1 cellular context compared by ENCODE assay signal in the genomic region with DNA sequence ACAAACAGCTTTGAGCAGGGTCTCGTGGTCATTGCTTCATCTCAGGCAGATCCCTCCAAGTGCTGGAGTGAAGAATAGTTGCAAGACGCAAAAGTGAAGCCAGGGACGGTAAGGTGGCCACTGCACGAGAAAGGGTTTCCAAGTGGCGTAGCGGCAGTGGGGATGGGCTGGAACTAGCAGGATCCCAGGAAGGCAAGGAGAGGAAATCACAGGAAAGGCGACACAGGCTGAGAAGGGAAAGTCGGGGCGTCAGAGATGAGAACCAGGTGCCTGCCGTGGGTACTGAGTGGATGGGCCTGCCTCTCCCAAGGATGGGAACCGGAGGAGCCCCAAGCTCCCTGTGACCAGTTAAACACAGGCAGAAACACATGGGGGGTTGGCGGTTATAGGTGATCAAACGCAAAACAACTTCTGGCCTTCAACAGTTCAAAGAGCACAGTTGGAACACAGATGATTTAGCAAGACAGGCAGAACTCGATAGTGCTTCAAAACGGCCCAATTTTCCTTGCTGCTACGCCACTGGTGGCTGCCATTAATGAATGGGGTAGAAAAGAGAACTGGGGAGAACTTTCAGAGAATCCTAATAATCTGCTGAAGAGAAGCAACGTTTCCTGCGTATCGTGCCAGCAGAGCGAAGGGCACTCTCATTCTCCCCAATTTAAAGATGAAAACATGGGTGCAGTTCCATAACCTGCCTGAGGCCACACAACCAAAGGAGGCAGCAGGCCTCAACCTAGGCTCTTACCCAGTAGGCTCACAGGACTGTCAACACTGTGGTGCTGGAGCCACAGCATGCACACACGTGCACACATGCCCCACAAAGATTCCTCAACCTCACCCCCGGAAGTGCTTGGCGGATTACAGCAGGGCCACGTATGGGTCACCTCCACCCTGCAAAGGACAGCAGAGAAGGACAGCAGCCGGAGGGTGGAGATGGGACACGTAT.
TF ChIP-seq lines count a peak whose summit lies in the region.

No MANE protein-coding gene starts in this region.

TF ChIP-seq in HepG2, 621 proteins besides CTCF, POLR2A, EP300 and RAD21 (continued from another document and continues in another):
- TF ChIP-seq ZNF329 (CRISPR knock-in tag; IDR thresholded peaks at IDR 0.05; ENCODE audit: low read depth) (no peak), KLF11 (CRISPR knock-in tag; IDR thresholded peaks at IDR 0.05) (no peak), TOE1 (CRISPR knock-in tag; IDR thresholded peaks at IDR 0.05) (no peak), FOXO1 (CRISPR knock-in tag; IDR thresholded peaks at IDR 0.05) (peak; percentile 16; the same call in 1 of the 2 replicates), PRPF4 (IDR thresholded peaks at IDR 0.05; ENCODE audit: low read depth, low read length, poor library complexity, severe bottlenecking) (no peak), BRCA1 (CRISPR knock-in tag; IDR thresholded peaks at IDR 0.05) (no peak), U2AF2 (IDR thresholded peaks at IDR 0.05; ENCODE audit: low read depth, low read length) (no peak), RFXAP (CRISPR knock-in tag; IDR thresholded peaks at IDR 0.05; ENCODE audit: borderline replicate concordance) (no peak), ZNF205 (CRISPR knock-in tag; IDR thresholded peaks at IDR 0.05) (no peak), NCOA5 (CRISPR knock-in tag; IDR thresholded peaks at IDR 0.05) (no peak), MYNN (CRISPR knock-in tag; IDR thresholded peaks at IDR 0.05; ENCODE audit: low read depth) (no peak), GFI1 (CRISPR knock-in tag; IDR thresholded peaks at IDR 0.05; ENCODE audit: borderline replicate concordance) (no peak), ZNF672 (CRISPR knock-in tag; IDR thresholded peaks at IDR 0.05) (no peak), KLF9 (CRISPR knock-in tag; IDR thresholded peaks at IDR 0.05; ENCODE audit: low read depth) (no peak), PTBP1 (IDR thresholded peaks at IDR 0.05; ENCODE audit: low read depth, low read length, poor library complexity, severe bottlenecking) (no peak), ZFX (CRISPR knock-in tag; IDR thresholded peaks at IDR 0.05; ENCODE audit: low read depth) (peak; percentile 57), NFKBIZ (CRISPR knock-in tag; IDR thresholded peaks at IDR 0.05) (no peak), KLF15 (CRISPR knock-in tag; IDR thresholded peaks at IDR 0.05; ENCODE audit: borderline replicate concordance) (no peak), ZNF720 (CRISPR knock-in tag; IDR thresholded peaks at IDR 0.05) (no peak), BORCS8-MEF2B (CRISPR knock-in tag; IDR thresholded peaks at IDR 0.05) (no peak), POLR2AphosphoS2 (IDR thresholded peaks at IDR 0.05; ENCODE audit: low read depth, low read length) (no peak), POLR2G (IDR thresholded peaks at IDR 0.05; ENCODE audit: low read depth, low read length) (no peak), SALL2 (CRISPR knock-in tag; IDR thresholded peaks at IDR 0.05) (no peak), EHMT2 (IDR thresholded peaks at IDR 0.05; ENCODE audit: borderline replicate concordance, low read depth, low read length) (no peak), SAP130 (CRISPR knock-in tag; IDR thresholded peaks at IDR 0.05; ENCODE audit: low read depth) (peak; percentile 19; the same call in 1 of the 2 replicates), SMARCE1 (IDR thresholded peaks at IDR 0.05; ENCODE audit: borderline replicate concordance) (no peak), ZNF253 (CRISPR knock-in tag; IDR thresholded peaks at IDR 0.05; ENCODE audit: borderline replicate concordance) (no peak), ZNF101 (CRISPR knock-in tag; IDR thresholded peaks at IDR 0.05; ENCODE audit: borderline replicate concordance, low read depth) (no peak), MBD4 (IDR thresholded peaks at IDR 0.05; ENCODE audit: borderline replicate concordance, low read length) (no peak), ZNF773 (CRISPR knock-in tag; IDR thresholded peaks at IDR 0.05; ENCODE audit: borderline replicate concordance) (no peak), ZNF766 (CRISPR knock-in tag; IDR thresholded peaks at IDR 0.05; ENCODE audit: borderline replicate concordance) (no peak), ZBTB42 (CRISPR knock-in tag; IDR thresholded peaks at IDR 0.05) (no peak), RBFOX2 (IDR thresholded peaks at IDR 0.05; ENCODE audit: low read depth, low read length) (no peak), ASH2L (IDR thresholded peaks at IDR 0.05; ENCODE audit: insufficient read length, low read depth, low read length) (peak; percentile 51), GTF3A (CRISPR knock-in tag; conservative IDR thresholded peaks at IDR 0.05) (no peak)
- TF ChIP-seq, protein P1, sequence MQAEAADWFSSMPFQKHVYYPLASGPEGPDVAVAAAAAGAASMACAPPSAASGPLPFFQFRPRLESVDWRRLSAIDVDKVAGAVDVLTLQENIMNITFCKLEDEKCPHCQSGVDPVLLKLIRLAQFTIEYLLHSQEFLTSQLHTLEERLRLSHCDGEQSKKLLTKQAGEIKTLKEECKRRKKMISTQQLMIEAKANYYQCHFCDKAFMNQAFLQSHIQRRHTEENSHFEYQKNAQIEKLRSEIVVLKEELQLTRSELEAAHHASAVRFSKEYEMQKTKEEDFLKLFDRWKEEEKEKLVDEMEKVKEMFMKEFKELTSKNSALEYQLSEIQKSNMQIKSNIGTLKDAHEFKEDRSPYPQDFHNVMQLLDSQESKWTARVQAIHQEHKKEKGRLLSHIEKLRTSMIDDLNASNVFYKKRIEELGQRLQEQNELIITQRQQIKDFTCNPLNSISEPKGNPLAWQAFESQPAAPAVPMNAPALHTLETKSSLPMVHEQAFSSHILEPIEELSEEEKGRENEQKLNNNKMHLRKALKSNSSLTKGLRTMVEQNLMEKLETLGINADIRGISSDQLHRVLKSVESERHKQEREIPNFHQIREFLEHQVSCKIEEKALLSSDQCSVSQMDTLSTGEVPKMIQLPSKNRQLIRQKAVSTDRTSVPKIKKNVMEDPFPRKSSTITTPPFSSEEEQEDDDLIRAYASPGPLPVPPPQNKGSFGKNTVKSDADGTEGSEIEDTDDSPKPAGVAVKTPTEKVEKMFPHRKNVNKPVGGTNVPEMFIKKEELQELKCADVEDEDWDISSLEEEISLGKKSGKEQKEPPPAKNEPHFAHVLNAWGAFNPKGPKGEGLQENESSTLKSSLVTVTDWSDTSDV (CRISPR knock-in tag; IDR thresholded peaks at IDR 0.05), result no peak
- TF ChIP-seq, protein P2, sequence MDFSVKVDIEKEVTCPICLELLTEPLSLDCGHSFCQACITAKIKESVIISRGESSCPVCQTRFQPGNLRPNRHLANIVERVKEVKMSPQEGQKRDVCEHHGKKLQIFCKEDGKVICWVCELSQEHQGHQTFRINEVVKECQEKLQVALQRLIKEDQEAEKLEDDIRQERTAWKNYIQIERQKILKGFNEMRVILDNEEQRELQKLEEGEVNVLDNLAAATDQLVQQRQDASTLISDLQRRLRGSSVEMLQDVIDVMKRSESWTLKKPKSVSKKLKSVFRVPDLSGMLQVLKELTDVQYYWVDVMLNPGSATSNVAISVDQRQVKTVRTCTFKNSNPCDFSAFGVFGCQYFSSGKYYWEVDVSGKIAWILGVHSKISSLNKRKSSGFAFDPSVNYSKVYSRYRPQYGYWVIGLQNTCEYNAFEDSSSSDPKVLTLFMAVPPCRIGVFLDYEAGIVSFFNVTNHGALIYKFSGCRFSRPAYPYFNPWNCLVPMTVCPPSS (IDR thresholded peaks at IDR 0.05), result no peak
- TF ChIP-seq, protein P3, sequence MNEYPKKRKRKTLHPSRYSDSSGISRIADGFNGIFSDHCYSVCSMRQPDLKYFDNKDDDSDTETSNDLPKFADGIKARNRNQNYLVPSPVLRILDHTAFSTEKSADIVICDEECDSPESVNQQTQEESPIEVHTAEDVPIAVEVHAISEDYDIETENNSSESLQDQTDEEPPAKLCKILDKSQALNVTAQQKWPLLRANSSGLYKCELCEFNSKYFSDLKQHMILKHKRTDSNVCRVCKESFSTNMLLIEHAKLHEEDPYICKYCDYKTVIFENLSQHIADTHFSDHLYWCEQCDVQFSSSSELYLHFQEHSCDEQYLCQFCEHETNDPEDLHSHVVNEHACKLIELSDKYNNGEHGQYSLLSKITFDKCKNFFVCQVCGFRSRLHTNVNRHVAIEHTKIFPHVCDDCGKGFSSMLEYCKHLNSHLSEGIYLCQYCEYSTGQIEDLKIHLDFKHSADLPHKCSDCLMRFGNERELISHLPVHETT (CRISPR knock-in tag; conservative IDR thresholded peaks at IDR 0.05), result no peak
- TF ChIP-seq, protein P4, sequence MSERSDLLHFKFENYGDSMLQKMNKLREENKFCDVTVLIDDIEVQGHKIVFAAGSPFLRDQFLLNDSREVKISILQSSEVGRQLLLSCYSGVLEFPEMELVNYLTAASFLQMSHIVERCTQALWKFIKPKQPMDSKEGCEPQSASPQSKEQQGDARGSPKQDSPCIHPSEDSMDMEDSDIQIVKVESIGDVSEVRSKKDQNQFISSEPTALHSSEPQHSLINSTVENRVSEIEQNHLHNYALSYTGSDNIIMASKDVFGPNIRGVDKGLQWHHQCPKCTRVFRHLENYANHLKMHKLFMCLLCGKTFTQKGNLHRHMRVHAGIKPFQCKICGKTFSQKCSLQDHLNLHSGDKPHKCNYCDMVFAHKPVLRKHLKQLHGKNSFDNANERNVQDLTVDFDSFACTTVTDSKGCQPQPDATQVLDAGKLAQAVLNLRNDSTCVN (CRISPR knock-in tag; IDR thresholded peaks at IDR 0.05; ENCODE audit: borderline replicate concordance), result no peak
- TF ChIP-seq, protein P5, sequence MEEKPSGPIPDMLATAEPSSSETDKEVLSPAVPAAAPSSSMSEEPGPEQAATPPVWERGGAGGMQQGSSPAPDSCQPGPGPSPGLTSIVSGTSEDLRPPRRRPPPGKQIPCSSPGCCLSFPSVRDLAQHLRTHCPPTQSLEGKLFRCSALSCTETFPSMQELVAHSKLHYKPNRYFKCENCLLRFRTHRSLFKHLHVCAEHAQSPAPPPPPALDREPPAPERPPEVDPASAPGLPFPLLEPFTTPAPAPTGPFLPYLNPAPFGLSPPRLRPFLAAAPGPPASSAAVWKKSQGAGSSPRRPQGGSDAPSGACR (CRISPR knock-in tag; IDR thresholded peaks at IDR 0.05), result no peak
- TF ChIP-seq, protein P6, sequence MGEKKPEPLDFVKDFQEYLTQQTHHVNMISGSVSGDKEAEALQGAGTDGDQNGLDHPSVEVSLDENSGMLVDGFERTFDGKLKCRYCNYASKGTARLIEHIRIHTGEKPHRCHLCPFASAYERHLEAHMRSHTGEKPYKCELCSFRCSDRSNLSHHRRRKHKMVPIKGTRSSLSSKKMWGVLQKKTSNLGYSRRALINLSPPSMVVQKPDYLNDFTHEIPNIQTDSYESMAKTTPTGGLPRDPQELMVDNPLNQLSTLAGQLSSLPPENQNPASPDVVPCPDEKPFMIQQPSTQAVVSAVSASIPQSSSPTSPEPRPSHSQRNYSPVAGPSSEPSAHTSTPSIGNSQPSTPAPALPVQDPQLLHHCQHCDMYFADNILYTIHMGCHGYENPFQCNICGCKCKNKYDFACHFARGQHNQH (CRISPR knock-in tag; IDR thresholded peaks at IDR 0.05), result 0 out of 2 replicates have a peak, but pooled peaks have one; percentile 1
- TF ChIP-seq, protein P7, sequence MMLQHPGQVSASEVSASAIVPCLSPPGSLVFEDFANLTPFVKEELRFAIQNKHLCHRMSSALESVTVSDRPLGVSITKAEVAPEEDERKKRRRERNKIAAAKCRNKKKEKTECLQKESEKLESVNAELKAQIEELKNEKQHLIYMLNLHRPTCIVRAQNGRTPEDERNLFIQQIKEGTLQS (CRISPR knock-in tag; IDR thresholded peaks at IDR 0.05), result no peak
- TF ChIP-seq, protein P8, sequence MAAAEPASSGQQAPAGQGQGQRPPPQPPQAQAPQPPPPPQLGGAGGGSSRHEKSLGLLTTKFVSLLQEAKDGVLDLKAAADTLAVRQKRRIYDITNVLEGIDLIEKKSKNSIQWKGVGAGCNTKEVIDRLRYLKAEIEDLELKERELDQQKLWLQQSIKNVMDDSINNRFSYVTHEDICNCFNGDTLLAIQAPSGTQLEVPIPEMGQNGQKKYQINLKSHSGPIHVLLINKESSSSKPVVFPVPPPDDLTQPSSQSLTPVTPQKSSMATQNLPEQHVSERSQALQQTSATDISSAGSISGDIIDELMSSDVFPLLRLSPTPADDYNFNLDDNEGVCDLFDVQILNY (CRISPR knock-in tag; conservative IDR thresholded peaks at IDR 0.05), result no peak
- TF ChIP-seq, protein P9, sequence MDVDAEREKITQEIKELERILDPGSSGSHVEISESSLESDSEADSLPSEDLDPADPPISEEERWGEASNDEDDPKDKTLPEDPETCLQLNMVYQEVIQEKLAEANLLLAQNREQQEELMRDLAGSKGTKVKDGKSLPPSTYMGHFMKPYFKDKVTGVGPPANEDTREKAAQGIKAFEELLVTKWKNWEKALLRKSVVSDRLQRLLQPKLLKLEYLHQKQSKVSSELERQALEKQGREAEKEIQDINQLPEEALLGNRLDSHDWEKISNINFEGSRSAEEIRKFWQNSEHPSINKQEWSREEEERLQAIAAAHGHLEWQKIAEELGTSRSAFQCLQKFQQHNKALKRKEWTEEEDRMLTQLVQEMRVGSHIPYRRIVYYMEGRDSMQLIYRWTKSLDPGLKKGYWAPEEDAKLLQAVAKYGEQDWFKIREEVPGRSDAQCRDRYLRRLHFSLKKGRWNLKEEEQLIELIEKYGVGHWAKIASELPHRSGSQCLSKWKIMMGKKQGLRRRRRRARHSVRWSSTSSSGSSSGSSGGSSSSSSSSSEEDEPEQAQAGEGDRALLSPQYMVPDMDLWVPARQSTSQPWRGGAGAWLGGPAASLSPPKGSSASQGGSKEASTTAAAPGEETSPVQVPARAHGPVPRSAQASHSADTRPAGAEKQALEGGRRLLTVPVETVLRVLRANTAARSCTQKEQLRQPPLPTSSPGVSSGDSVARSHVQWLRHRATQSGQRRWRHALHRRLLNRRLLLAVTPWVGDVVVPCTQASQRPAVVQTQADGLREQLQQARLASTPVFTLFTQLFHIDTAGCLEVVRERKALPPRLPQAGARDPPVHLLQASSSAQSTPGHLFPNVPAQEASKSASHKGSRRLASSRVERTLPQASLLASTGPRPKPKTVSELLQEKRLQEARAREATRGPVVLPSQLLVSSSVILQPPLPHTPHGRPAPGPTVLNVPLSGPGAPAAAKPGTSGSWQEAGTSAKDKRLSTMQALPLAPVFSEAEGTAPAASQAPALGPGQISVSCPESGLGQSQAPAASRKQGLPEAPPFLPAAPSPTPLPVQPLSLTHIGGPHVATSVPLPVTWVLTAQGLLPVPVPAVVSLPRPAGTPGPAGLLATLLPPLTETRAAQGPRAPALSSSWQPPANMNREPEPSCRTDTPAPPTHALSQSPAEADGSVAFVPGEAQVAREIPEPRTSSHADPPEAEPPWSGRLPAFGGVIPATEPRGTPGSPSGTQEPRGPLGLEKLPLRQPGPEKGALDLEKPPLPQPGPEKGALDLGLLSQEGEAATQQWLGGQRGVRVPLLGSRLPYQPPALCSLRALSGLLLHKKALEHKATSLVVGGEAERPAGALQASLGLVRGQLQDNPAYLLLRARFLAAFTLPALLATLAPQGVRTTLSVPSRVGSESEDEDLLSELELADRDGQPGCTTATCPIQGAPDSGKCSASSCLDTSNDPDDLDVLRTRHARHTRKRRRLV (CRISPR knock-in tag; IDR thresholded peaks at IDR 0.05), result no peak
- TF ChIP-seq, protein P10, sequence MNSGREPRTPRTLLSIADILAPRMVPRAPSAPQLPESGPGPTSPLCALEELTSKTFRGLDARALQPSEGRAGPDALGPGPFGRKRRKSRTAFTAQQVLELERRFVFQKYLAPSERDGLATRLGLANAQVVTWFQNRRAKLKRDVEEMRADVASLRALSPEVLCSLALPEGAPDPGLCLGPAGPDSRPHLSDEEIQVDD (CRISPR knock-in tag; IDR thresholded peaks at IDR 0.05; ENCODE audit: borderline replicate concordance), result no peak
